In the genomic region with DNA sequence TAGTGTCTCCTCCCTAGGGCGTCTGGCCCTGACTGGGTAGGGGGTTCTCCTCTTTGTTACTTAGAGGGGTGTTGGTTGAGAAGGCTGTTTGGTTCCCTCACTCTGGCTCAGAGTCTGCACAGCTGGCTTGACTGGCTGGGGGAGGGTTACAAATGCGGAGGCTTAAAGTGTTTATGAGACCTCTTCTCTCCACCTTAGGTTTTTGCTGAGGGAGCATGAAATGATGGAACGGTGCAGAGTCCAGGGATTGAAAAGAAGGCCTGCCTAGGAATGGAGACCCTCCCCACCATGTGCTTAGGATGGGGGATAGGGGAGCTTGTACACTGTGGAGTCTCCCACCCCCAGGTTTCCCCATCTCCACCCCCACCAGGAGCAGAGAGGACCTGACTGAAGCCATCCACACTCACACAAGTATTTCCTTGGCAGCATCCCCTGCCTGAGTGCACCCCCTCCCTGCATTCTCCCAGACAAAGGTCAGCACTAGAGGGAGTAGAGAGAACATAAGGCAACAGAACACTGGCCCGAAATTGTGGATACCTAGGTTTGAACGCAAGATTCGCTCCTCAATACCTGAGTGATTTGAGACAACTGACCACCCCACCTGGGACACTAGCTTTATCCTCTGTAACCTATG, we compare ENCODE assay signal across 8 cellular contexts. TPM values are rescaled to one million over a fixed set of nuclear protein-coding genes. Genes with fewer than 3 reads are reported as not detected.
DNase-seq lines count a peak whose midpoint lies in the region; ATAC-seq, FAIRE-seq and TF ChIP-seq lines count a peak whose summit lies in the region.

No MANE protein-coding gene starts in this region.

- H2AFZ ChIP-seq in K562 (ENCODE audit: low read depth, low read length) = 0 out of 2 replicates have a peak overlapping the region, but pooled peaks have one; percentile 32

- H3K27me3 ChIP-seq in K562 (ENCODE audit: control insufficient read depth in 2 of 2, insufficient read depth in 2 of 2, low read length in 2 of 2) = no peaks in the 10 kb centered on the region
- H3K27me3 ChIP-seq in layer of hippocampus (ENCODE audit: control insufficient read depth, insufficient read depth, low read length) = no peaks in the 10 kb centered on the region
- H3K27me3 ChIP-seq in thymus (ENCODE audit: control insufficient read depth, insufficient read depth) = no peaks in the 10 kb centered on the region

- CTCF ChIA-PET in activated CD4-positive, alpha-beta T cell treated with anti-CD3 and anti-CD28 coated beads for 36 hours (lab: Charles Lee) = interaction anchor here (0.8 to 3.9 kb wide), 3 partner anchors 10 to 48 kb away, joined by 3 to 22 read pairs (median 5); partner anchors contain the start of genes NOLC1 and PPRC1
- CTCF ChIA-PET in K562 (lab: Yijun Ruan, JAX; ENCODE audit: low intra/inter-chr PET ratio) = no interaction called here

- H3K9me1 ChIP-seq in K562 (ENCODE audit: control insufficient read depth, insufficient read depth, low read length) = no peaks in the 10 kb centered on the region

- intact Hi-C loops in activated CD4-positive, alpha-beta T cell treated with anti-CD3 and anti-CD28 coated beads for 36 hours (cut with DNase I, micrococcal nuclease) = loop anchor here in 1 of 2 experiments (2.0 kb wide), 1 partner anchor 523 kb away; the partner anchor contains the start of gene TRIM8
- intact Hi-C loops in K562 (cut with micrococcal nuclease) = no loop called here

- H3K79me2 ChIP-seq in K562 (ENCODE audit: control insufficient read depth, insufficient read depth, low read length) = peaks cover 45% of the 10 kb centered on the region

- POLR2A ChIA-PET in activated CD4-positive, alpha-beta T cell treated with anti-CD3 and anti-CD28 coated beads for 36 hours (lab: Charles Lee) = interaction anchor here (0.6 kb wide), 1 partner anchor 8 kb away, joined by 4 read pairs; no protein-coding TSS in a partner anchor
- POLR2A ChIA-PET in K562 (lab: Yijun Ruan, JAX) = interaction anchor here (0.6 to 2.7 kb wide), 2 partner anchors 10 to 280 kb away, joined by 4 to 16 read pairs; partner anchors contain the start of gene PPRC1

- peak overlapping the region; percentile 45 to 83; a peak in 2 of 4 replicates for H3K9ac ChIP-seq in K562 (ENCODE audit: insufficient read depth in 1 of 2, low read depth in 2 of 2, low read length in 2 of 2)

- H3K36me3 ChIP-seq in K562 (ENCODE audit: control insufficient read depth, insufficient read depth, low read length) (0 out of 3 replicates have a peak, but pooled peaks cover 2% of the 10 kb centered on the region), thymus (ENCODE audit: control insufficient read depth, insufficient read depth) (no peaks in the 10 kb centered on the region)

- H3K27ac ChIP-seq in K562 (ENCODE audit: extremely low read depth, low read depth, low read length) = peak overlapping the region; percentile 90; the same call in 1 of the 3 replicates
- peak overlapping the region; percentile 99 for H3K27ac ChIP-seq in layer of hippocampus (ENCODE audit: low read depth, low read length)
- H3K27ac ChIP-seq in thymus (ENCODE audit: low read depth) = peak overlapping the region; percentile 75

- no peaks in the 10 kb centered on the region for H4K20me1 ChIP-seq in K562 (replicated peaks; ENCODE audit: control insufficient read depth, insufficient read depth, low read length)

- H3K4me3 ChIP-seq in K562 (no peak overlapping the region), thymus (ENCODE audit: low read length) (no peak overlapping the region)

- in situ Hi-C loops in K562 (cut with MboI) = no loop called here

- no peaks in the 10 kb centered on the region for H3K36me3 Mint-ChIP-seq in activated CD4-positive, alpha-beta T cell treated with anti-CD3 and anti-CD28 coated beads for 36 hours (ENCODE audit: low read depth)

- H3K9me3 ChIP-seq in K562 (replicated peaks; ENCODE audit: control insufficient read depth, insufficient read depth, low read depth, low read length) = no peaks in the 10 kb centered on the region
- peaks cover 2% of the 10 kb centered on the region for H3K9me3 ChIP-seq in thymus (ENCODE audit: control insufficient read depth)

- no peak for TF ChIP-seq RAD21 in K562 (CRISPR knock-in tag; conservative IDR thresholded peaks at IDR 0.05 in 1 of 2, IDR thresholded peaks at IDR 0.05 in 1 of 2)

- H3K9me3 Mint-ChIP-seq in activated CD4-positive, alpha-beta T cell treated with anti-CD3 and anti-CD28 coated beads for 36 hours (ENCODE audit: low read depth) = no peaks in the 10 kb centered on the region

- peak overlapping the region; percentile 81 for H3K4me3 Mint-ChIP-seq in activated CD4-positive, alpha-beta T cell treated with anti-CD3 and anti-CD28 coated beads for 36 hours

- peak overlapping the region; percentile 91; the same call in 1 of the 2 replicates for H3K4me2 ChIP-seq in K562 (ENCODE audit: insufficient read depth, low read length)

- FAIRE-seq in K562 (lab: Jason Lieb, UNC) = peak; percentile 26

- no peak for DNase-seq in activated CD4-positive, alpha-beta T cell treated with anti-CD3 and anti-CD28 coated beads for 36 hours
- no peak for DNase-seq in activated CD4-positive, alpha-beta T cell treated with anti-CD3 and anti-CD28 coated beads for 4 hours
- peak in 1 of 4 experiments; percentile 28 for DNase-seq in K562 (ENCODE audit: extremely low read depth in 1 of 4, low spot score in 3 of 4)
- DNase-seq in stimulated activated CD4-positive, alpha-beta T cell treated with anti-CD3 and anti-CD28 coated beads, Interleukin-4, amount 100 ng/mL, for 4 hours = no peak

- H3K27me3 Mint-ChIP-seq in activated CD4-positive, alpha-beta T cell treated with anti-CD3 and anti-CD28 coated beads for 36 hours = no peaks in the 10 kb centered on the region

- H3K4me1 ChIP-seq in K562 (replicated peaks in 1 of 2; ENCODE audit: control insufficient read depth in 2 of 2, insufficient read depth in 2 of 2, low read length in 2 of 2) = peaks cover 24 to 40% of the 10 kb centered on the region in 2 experiments
- peaks cover 32% of the 10 kb centered on the region for H3K4me1 ChIP-seq in thymus (ENCODE audit: control insufficient read depth, insufficient read depth, low read length)

- WGBS in K562 (ENCODE audit: insufficient coverage, low coverage, missing lambda C conversion rate) = 68% methylated on average over 5 of the region's 6 CpGs
- WGBS in thymus = 70% methylated on average over 6 of the region's 6 CpGs

- H3K4me1 Mint-ChIP-seq in activated CD4-positive, alpha-beta T cell treated with anti-CD3 and anti-CD28 coated beads for 36 hours = peaks cover 36% of the 10 kb centered on the region

- ATAC-seq in activated CD4-positive, alpha-beta T cell treated with anti-CD3 and anti-CD28 coated beads for 36 hours = no peak
- ATAC-seq in K562 = no peak
- ATAC-seq in HG03565 (IDR thresholded peaks at IDR 0.05; ENCODE audit: unreplicated experiment) = no peak
- ATAC-seq in HG03097 (IDR thresholded peaks at IDR 0.05; ENCODE audit: low FRiP score, unreplicated experiment) = no peak

- TF ChIP-seq POLR2A in K562 (conservative IDR thresholded peaks at IDR 0.05) = no peak

- TF ChIP-seq EP300 in K562 (IDR thresholded peaks at IDR 0.05; ENCODE audit: low read length) = no peak

- H3K27ac Mint-ChIP-seq in activated CD4-positive, alpha-beta T cell treated with anti-CD3 and anti-CD28 coated beads for 36 hours = no peak overlapping the region

- no TSS peak for BruUV-seq in K562 (replicated peaks; lab: Mats Ljungman, UMichigan)

- peak in 1 of 3 experiments; percentile 16; a peak in 1 of 6 replicates for TF ChIP-seq CTCF in K562 (IDR thresholded peaks at IDR 0.05 in 2 of 3, conservative IDR thresholded peaks at IDR 0.05 in 1 of 3; ENCODE audit: insufficient read depth in 2 of 3, low read depth in 1 of 3, low read length in 3 of 3)

RNA-seq across cellular contexts. Expression of gene LDB1, which starts 1.7 kb away (rescaled TPM):
- 10 to 100 TPM; 69.6 to 86.7 TPM for total RNA-seq in activated CD4-positive, alpha-beta T cell treated with anti-CD3 and anti-CD28 coated beads for 36 hours
- 255 and 520 TPM in 2 replicates for total RNA-seq in K562 (2011; cell fraction: chromatin; rRNA removed; ENCODE audit: low replicate concordance)
- total RNA-seq in K562 (2011; cell fraction: nucleolus; rRNA removed) = 309 and 317 TPM in 2 replicates
- total RNA-seq in K562 (2011; cell fraction: nucleoplasm; rRNA removed) = 210 and 273 TPM in 2 replicates
- total RNA-seq in K562 (2014; rRNA removed) = 73.2 and 86.2 TPM in 2 replicates
- 46.5 and 57.1 TPM in 2 replicates for total RNA-seq in K562 (2014; rRNA removed; fragmentation: Illumina TruSeq; extraction: Trizol)
- 105 and 107 TPM in 2 replicates for total RNA-seq in K562 (2015; rRNA removed; fragmentation: Illumina TruSeq; extraction: Trizol)
- total RNA-seq in K562 (2021) = 120 and 136 TPM in 2 replicates
- polyA plus RNA-seq in K562 (2011; rRNA removed) = 137 and 167 TPM in 2 replicates
- polyA plus RNA-seq in K562 (2011; cell fraction: cytosol; rRNA removed) = 165 and 219 TPM in 2 replicates
- polyA plus RNA-seq in K562 (2011; cell fraction: nucleus; rRNA removed) = 807 and 1,010 TPM in 2 replicates
- 90.4 and 133 TPM in 2 replicates for polyA plus RNA-seq in K562 (2012)
- polyA plus RNA-seq in K562 (2014; fragmentation: Illumina TruSeq; extraction: Trizol) = 133 and 137 TPM in 2 replicates
- polyA plus RNA-seq in K562 (2014; fragmentation: Nextera tagmentation; extraction: Ambion mirVana) = 1 to 10 TPM; 1.9 TPM
- polyA plus RNA-seq in K562 (2014; rRNA removed) = 111 and 117 TPM in 2 replicates
- 102 and 187 TPM in 2 replicates for polyA minus RNA-seq in K562 (2011; rRNA and poly(A)+ RNA removed)
- polyA minus RNA-seq in K562 (2011; cell fraction: cytosol; rRNA and poly(A)+ RNA removed) = 80.4 and 97.7 TPM in 2 replicates
- polyA minus RNA-seq in K562 (2011; cell fraction: nucleus; rRNA and poly(A)+ RNA removed) = 105 and 141 TPM in 2 replicates
- 42.7 TPM for polyA plus RNA-seq in thymus

RNA-seq across cellular contexts. Expression of gene PPRC1, which starts 11.0 kb away (rescaled TPM):
- 10 to 100 TPM; 61.3 to 74.7 TPM for total RNA-seq in activated CD4-positive, alpha-beta T cell treated with anti-CD3 and anti-CD28 coated beads for 36 hours
- total RNA-seq in K562 (2011; cell fraction: chromatin; rRNA removed; ENCODE audit: low replicate concordance) = 77.8 and 159 TPM in 2 replicates
- total RNA-seq in K562 (2011; cell fraction: nucleolus; rRNA removed) = 67.4 and 76.5 TPM in 2 replicates
- total RNA-seq in K562 (2011; cell fraction: nucleoplasm; rRNA removed) = 77.6 and 87.0 TPM in 2 replicates
- total RNA-seq in K562 (2014; rRNA removed) (11.8 and 16.8 TPM in 2 replicates), K562 (2014; rRNA removed; fragmentation: Illumina TruSeq; extraction: Trizol) (13.4 and 16.2 TPM in 2 replicates), K562 (2015; rRNA removed; fragmentation: Illumina TruSeq; extraction: Trizol) (16.2 and 17.0 TPM in 2 replicates), K562 (2021) (43.1 and 44.0 TPM in 2 replicates)
- polyA plus RNA-seq in K562 (2011; rRNA removed) (13.6 and 21.6 TPM in 2 replicates), K562 (2014; fragmentation: Illumina TruSeq; extraction: Trizol) (44.0 and 47.1 TPM in 2 replicates), K562 (2014; fragmentation: Nextera tagmentation; extraction: Ambion mirVana) (1 to 10 TPM; 8.5 to 9.0 TPM), K562 (2014; rRNA removed) (24.1 and 27.4 TPM in 2 replicates), thymus (19.3 TPM)
- 13.9 and 15.5 TPM in 2 replicates for polyA plus RNA-seq in K562 (2011; cell fraction: cytosol; rRNA removed)
- polyA plus RNA-seq in K562 (2011; cell fraction: nucleus; rRNA removed) = 46.7 and 61.2 TPM in 2 replicates
- 19.6 and 31.0 TPM in 2 replicates for polyA plus RNA-seq in K562 (2012)
- polyA minus RNA-seq in K562 (2011; rRNA and poly(A)+ RNA removed) = 25.9 and 29.7 TPM in 2 replicates
- polyA minus RNA-seq in K562 (2011; cell fraction: cytosol; rRNA and poly(A)+ RNA removed) = 27.4 and 28.0 TPM in 2 replicates
- polyA minus RNA-seq in K562 (2011; cell fraction: nucleus; rRNA and poly(A)+ RNA removed) = 22.3 and 23.7 TPM in 2 replicates

RNA-seq across cellular contexts. Expression of gene NOLC1, which starts 30.3 kb away (rescaled TPM):
- 100 to 1,000 TPM; 206 to 283 TPM for total RNA-seq in activated CD4-positive, alpha-beta T cell treated with anti-CD3 and anti-CD28 coated beads for 36 hours
- total RNA-seq in K562 (2011; cell fraction: chromatin; rRNA removed; ENCODE audit: low replicate concordance) = 57.7 and 71.1 TPM in 2 replicates
- 38.7 and 40.0 TPM in 2 replicates for total RNA-seq in K562 (2011; cell fraction: nucleolus; rRNA removed)
- 43.8 and 54.6 TPM in 2 replicates for total RNA-seq in K562 (2011; cell fraction: nucleoplasm; rRNA removed)
- total RNA-seq in K562 (2014; rRNA removed) (165 TPM in 2 replicates), K562 (2014; rRNA removed; fragmentation: Illumina TruSeq; extraction: Trizol) (134 and 144 TPM in 2 replicates), K562 (2015; rRNA removed; fragmentation: Illumina TruSeq; extraction: Trizol) (130 and 142 TPM in 2 replicates), K562 (2021) (153 and 170 TPM in 2 replicates)
- polyA plus RNA-seq in K562 (2011; rRNA removed) (133 and 201 TPM in 2 replicates), K562 (2014; fragmentation: Illumina TruSeq; extraction: Trizol) (262 and 310 TPM in 2 replicates), K562 (2014; fragmentation: Nextera tagmentation; extraction: Ambion mirVana) (100 to 1,000 TPM; 102 to 165 TPM), K562 (2014; rRNA removed) (158 and 169 TPM in 2 replicates), thymus (42.5 TPM)
- polyA plus RNA-seq in K562 (2011; cell fraction: cytosol; rRNA removed) = 89.5 and 95.0 TPM in 2 replicates
- polyA plus RNA-seq in K562 (2011; cell fraction: nucleus; rRNA removed) = 69.8 and 74.0 TPM in 2 replicates
- polyA plus RNA-seq in K562 (2012) = 61.8 and 129 TPM in 2 replicates
- polyA minus RNA-seq in K562 (2011; rRNA and poly(A)+ RNA removed) = 205 and 242 TPM in 2 replicates
- polyA minus RNA-seq in K562 (2011; cell fraction: cytosol; rRNA and poly(A)+ RNA removed) = 72.9 and 103 TPM in 2 replicates
- polyA minus RNA-seq in K562 (2011; cell fraction: nucleus; rRNA and poly(A)+ RNA removed) = 13.9 and 24.5 TPM in 2 replicates

RNA-seq across cellular contexts. Expression of gene HPS6, which starts 56.7 kb away (rescaled TPM):
- total RNA-seq in activated CD4-positive, alpha-beta T cell treated with anti-CD3 and anti-CD28 coated beads for 36 hours = 10 to 100 TPM; 12.9 to 18.9 TPM
- 1.9 and 6.9 TPM in 2 replicates for total RNA-seq in K562 (2011; cell fraction: chromatin; rRNA removed; ENCODE audit: low replicate concordance)
- total RNA-seq in K562 (2011; cell fraction: nucleolus; rRNA removed) = 8.7 and 9.2 TPM in 2 replicates
- total RNA-seq in K562 (2011; cell fraction: nucleoplasm; rRNA removed) = 2.4 and 3.9 TPM in 2 replicates
- total RNA-seq in K562 (2014; rRNA removed) (12.7 and 17.6 TPM in 2 replicates), K562 (2014; rRNA removed; fragmentation: Illumina TruSeq; extraction: Trizol) (2.3 and 3.8 TPM in 2 replicates), K562 (2015; rRNA removed; fragmentation: Illumina TruSeq; extraction: Trizol) (7.7 and 8.2 TPM in 2 replicates), K562 (2021) (14.0 and 15.1 TPM in 2 replicates)
- polyA plus RNA-seq in K562 (2011; rRNA removed) (2.7 and 3.0 TPM in 2 replicates), K562 (2014; fragmentation: Illumina TruSeq; extraction: Trizol) (4.5 and 6.4 TPM in 2 replicates), K562 (2014; fragmentation: Nextera tagmentation; extraction: Ambion mirVana) (under 1 TPM; 0.45 to 0.55 TPM), K562 (2014; rRNA removed) (6.7 and 8.3 TPM in 2 replicates), thymus (8.7 TPM)
- polyA plus RNA-seq in K562 (2011; cell fraction: cytosol; rRNA removed) = 3.3 and 9.2 TPM in 2 replicates
- polyA plus RNA-seq in K562 (2011; cell fraction: nucleus; rRNA removed) = 2.3 and 3.7 TPM in 2 replicates
- 7.3 and 7.7 TPM in 2 replicates for polyA plus RNA-seq in K562 (2012)
- polyA minus RNA-seq in K562 (2011; rRNA and poly(A)+ RNA removed) = 2.8 and 4.2 TPM in 2 replicates
- 5.6 and 6.1 TPM in 2 replicates for polyA minus RNA-seq in K562 (2011; cell fraction: cytosol; rRNA and poly(A)+ RNA removed)
- polyA minus RNA-seq in K562 (2011; cell fraction: nucleus; rRNA and poly(A)+ RNA removed) = 6.1 and 8.1 TPM in 2 replicates
